Comparison of ENCODE assay signal across 9 cellular contexts in genomic region chr19:57708641-57709354, GRCh38. TPM values are rescaled to one million over a fixed set of nuclear protein-coding genes. Genes with fewer than 3 reads are reported as not detected.
A peak's percentile ranks its signal among the peaks of the same experiment; 100 is the strongest.
DNase-seq lines count a peak whose midpoint lies in the region; ATAC-seq and TF ChIP-seq lines count a peak whose summit lies in the region.
"Had no signal": no experiment of that assay in that cellular context is flagged by ENCODE, and none has a peak within 500 bp of the region (broad histone marks: within the 10 kb centered on the region; RNA-seq: fewer than 3 reads in every experiment).

Gene ZNF154 (minus strand): TSS chr19:57709204. CDS start chr19:57708971, 233 bp downstream.

- H3K27me3 ChIP-seq in SK-N-SH (ENCODE audit: insufficient read depth): no peaks in the 10 kb centered on the region

- POLR2A ChIA-PET in activated CD8-positive, alpha-beta T cell treated with anti-CD3 and anti-CD28 coated beads, Interleukin-2, amount 10 ng/mL, durations not matched to agents 7 days and 5 days (lab: Charles Lee): interaction anchor here (0.6 to 1.5 kb wide), 7 partner anchors 18 to 1200 kb away, joined by 3 to 10 read pairs (median 4); partner anchors contain the start of genes ZNF419, ZNF551 and ZNF671
- POLR2A ChIA-PET in SK-N-SH (lab: Yijun Ruan, JAX): no interaction called here

- no peaks in the 10 kb centered on the region for H3K79me2 ChIP-seq in SK-N-SH (ENCODE audit: insufficient read depth)

- H2AFZ ChIP-seq in SK-N-SH (ENCODE audit: low read depth): no peak within 1 kb of the TSS

- peaks cover 0 to 8% of the 10 kb centered on the region in 2 experiments for H3K36me3 ChIP-seq in SK-N-SH (replicated peaks in 1 of 2; ENCODE audit: control insufficient read depth in 1 of 2, insufficient read depth in 2 of 2, low read length in 1 of 2)

- no peak within 1 kb of the TSS for H3K27ac ChIP-seq in SK-N-SH (ENCODE audit: low read depth in 2 of 2, low read length in 1 of 2)
- H3K27ac ChIP-seq: HL-60 had no signal

- no peak for TF ChIP-seq RAD21 in SK-N-SH (IDR thresholded peaks at IDR 0.05; ENCODE audit: low read length)

- peaks cover 57% of the 10 kb centered on the region for H3K36me3 Mint-ChIP-seq in activated CD8-positive, alpha-beta T cell treated with anti-CD3 and anti-CD28 coated beads, Interleukin-2, amount 10 ng/mL, durations not matched to agents 7 days and 5 days (ENCODE audit: low read depth)

- no peaks in the 10 kb centered on the region for H3K9me2 ChIP-seq in SK-N-SH

- DNase-seq in GM10266 (ENCODE audit: extremely low spot score): peak; percentile 67
- peak; percentile 66 for DNase-seq in activated CD8-positive, alpha-beta T cell treated with anti-CD3 and anti-CD28 coated beads, Interleukin-2, amount 10 ng/mL, durations not matched to agents 7 days and 5 days
- DNase-seq in epidermal melanocyte (ENCODE audit: insufficient read length, low spot score): peak; percentile 94
- peak; percentile 63 for DNase-seq in medulla oblongata (ENCODE audit: extremely low spot score)
- DNase-seq in stimulated activated CD8-positive, alpha-beta memory T cell treated with anti-CD3 and anti-CD28 coated beads, Interleukin-4, amount 100 ng/mL, for 48 hours: peak; percentile 38
- no peak for DNase-seq in SK-N-SH
- DNase-seq in NCI-H1105 (lab: John Stamatoyannopoulos, UW): no peak
- no peak for DNase-seq in NCI-H1694 treated with DMSO at 0.1 percent for 48 hours (lab: John Stamatoyannopoulos, UW)

- no peak within 1 kb of the TSS for H3K4me2 ChIP-seq in SK-N-SH

- peak within 1 kb of the TSS; percentile 79 for H3K4me3 Mint-ChIP-seq in activated CD8-positive, alpha-beta T cell treated with anti-CD3 and anti-CD28 coated beads, Interleukin-2, amount 10 ng/mL, durations not matched to agents 7 days and 5 days

- H3K27ac Mint-ChIP-seq in activated CD8-positive, alpha-beta T cell treated with anti-CD3 and anti-CD28 coated beads, Interleukin-2, amount 10 ng/mL, durations not matched to agents 7 days and 5 days: peak within 1 kb of the TSS; percentile 86

- CTCF ChIA-PET in activated CD8-positive, alpha-beta T cell treated with anti-CD3 and anti-CD28 coated beads, Interleukin-2, amount 10 ng/mL, durations not matched to agents 7 days and 5 days (lab: Charles Lee): interaction anchor here (0.6 to 1.5 kb wide), 3 partner anchors 18 to 56 kb away, joined by 3 to 4 read pairs (median 3); partner anchors contain the start of gene ZNF551
- CTCF ChIA-PET in SK-N-SH (lab: Yijun Ruan, JAX): interaction anchor here (0.7 kb wide), 1 partner anchor 844 kb away, joined by 3 read pairs; no protein-coding TSS in a partner anchor

- H3F3A ChIP-seq in SK-N-SH (replicated peaks; ENCODE audit: insufficient read depth): no peaks in the 10 kb centered on the region

- no peak for TF ChIP-seq EP300 in SK-N-SH (IDR thresholded peaks at IDR 0.05; ENCODE audit: borderline replicate concordance in 1 of 2, low read depth in 1 of 2, low read length in 1 of 2)

- H3K9ac ChIP-seq in SK-N-SH: no peak within 1 kb of the TSS

- no peaks in the 10 kb centered on the region for H4K20me1 ChIP-seq in SK-N-SH (ENCODE audit: insufficient read depth)

- H3K27me3 Mint-ChIP-seq in activated CD8-positive, alpha-beta T cell treated with anti-CD3 and anti-CD28 coated beads, Interleukin-2, amount 10 ng/mL, durations not matched to agents 7 days and 5 days (ENCODE audit: low read depth): no peaks in the 10 kb centered on the region

- peak; percentile 84 for ATAC-seq in activated CD8-positive, alpha-beta T cell treated with anti-CD3 and anti-CD28 coated beads, Interleukin-2, amount 10 ng/mL, durations not matched to agents 7 days and 5 days

- no peaks in the 10 kb centered on the region for H3K4me1 ChIP-seq in SK-N-SH (ENCODE audit: control insufficient read depth in 1 of 2, insufficient read depth in 2 of 2, low read depth in 1 of 2, low read length in 1 of 2)

- TF ChIP-seq CTCF in GM10266 (IDR thresholded peaks at IDR 0.05; ENCODE audit: control insufficient read depth, insufficient read depth, low read depth, missing control alignments): no peak
- TF ChIP-seq CTCF in SK-N-SH (IDR thresholded peaks at IDR 0.05): no peak

- WGBS in SK-N-SH (ENCODE audit: low lambda C conversion rate): 82% methylated on average over 42 of the region's 53 CpGs

- H3K4me3 ChIP-seq in SK-N-SH (ENCODE audit: low read depth in 2 of 2, low read length in 1 of 2): no peak within 1 kb of the TSS

- H3K4me1 Mint-ChIP-seq in activated CD8-positive, alpha-beta T cell treated with anti-CD3 and anti-CD28 coated beads, Interleukin-2, amount 10 ng/mL, durations not matched to agents 7 days and 5 days (ENCODE audit: low read depth): peaks cover 20% of the 10 kb centered on the region

- H3K9me3 ChIP-seq in SK-N-SH: no peaks in the 10 kb centered on the region

- peaks cover 33% of the 10 kb centered on the region for H3K9me3 Mint-ChIP-seq in activated CD8-positive, alpha-beta T cell treated with anti-CD3 and anti-CD28 coated beads, Interleukin-2, amount 10 ng/mL, durations not matched to agents 7 days and 5 days (ENCODE audit: insufficient read depth)

TF ChIP-seq in SK-N-SH, 30 proteins besides CTCF, POLR2A, EP300 and RAD21:
- TF ChIP-seq YY1 (IDR thresholded peaks at IDR 0.05; ENCODE audit: low read depth) (no peak), NFIC (IDR thresholded peaks at IDR 0.05; ENCODE audit: borderline replicate concordance) (no peak), CHD2 (IDR thresholded peaks at IDR 0.05; ENCODE audit: low read length, partially characterized antibody) (no peak), ZBTB33 (IDR thresholded peaks at IDR 0.05; ENCODE audit: borderline replicate concordance, low read depth) (no peak)
- TF ChIP-seq, protein P1, sequence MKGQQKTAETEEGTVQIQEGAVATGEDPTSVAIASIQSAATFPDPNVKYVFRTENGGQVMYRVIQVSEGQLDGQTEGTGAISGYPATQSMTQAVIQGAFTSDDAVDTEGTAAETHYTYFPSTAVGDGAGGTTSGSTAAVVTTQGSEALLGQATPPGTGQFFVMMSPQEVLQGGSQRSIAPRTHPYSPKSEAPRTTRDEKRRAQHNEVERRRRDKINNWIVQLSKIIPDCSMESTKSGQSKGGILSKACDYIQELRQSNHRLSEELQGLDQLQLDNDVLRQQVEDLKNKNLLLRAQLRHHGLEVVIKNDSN (IDR thresholded peaks at IDR 0.05; ENCODE audit: borderline replicate concordance, low read depth): no peak

RNA-seq across cellular contexts. Expression of gene ZNF154, which starts in this region (rescaled TPM):
- 1 to 10 TPM; 3.0 to 3.1 TPM for total RNA-seq in activated CD8-positive, alpha-beta T cell treated with anti-CD3 and anti-CD28 coated beads, Interleukin-2, amount 10 ng/mL, durations not matched to agents 7 days and 5 days
- polyA plus RNA-seq in SK-N-SH (2012; rRNA removed): not detected in 2 replicates
- polyA plus RNA-seq in SK-N-SH (2012; cell fraction: cytosol; rRNA removed): not detected in 2 replicates
- 0.04 TPM in 1 of 2 replicates, not detected in the other for polyA plus RNA-seq in SK-N-SH (2012; cell fraction: nucleus; rRNA removed)

Comparison
In these comparisons a context has a peak if more than half of its experiments do, and no peak if none do; other contexts are left out.
1. DNase-seq: peak in GM10266 (single experiment), activated CD8-positive, alpha-beta T cell treated with anti-CD3 and anti-CD28 coated beads, Interleukin-2, amount 10 ng/mL, durations not matched to agents 7 days and 5 days (single experiment), epidermal melanocyte (single experiment), medulla oblongata (single experiment) and stimulated activated CD8-positive, alpha-beta memory T cell treated with anti-CD3 and anti-CD28 coated beads, Interleukin-4, amount 100 ng/mL, for 48 hours (single experiment); none in SK-N-SH (single experiment), NCI-H1105 (single experiment) and NCI-H1694 treated with DMSO at 0.1 percent for 48 hours (single experiment).